ENCODE assay signal across 11 cellular contexts in the genomic region with DNA sequence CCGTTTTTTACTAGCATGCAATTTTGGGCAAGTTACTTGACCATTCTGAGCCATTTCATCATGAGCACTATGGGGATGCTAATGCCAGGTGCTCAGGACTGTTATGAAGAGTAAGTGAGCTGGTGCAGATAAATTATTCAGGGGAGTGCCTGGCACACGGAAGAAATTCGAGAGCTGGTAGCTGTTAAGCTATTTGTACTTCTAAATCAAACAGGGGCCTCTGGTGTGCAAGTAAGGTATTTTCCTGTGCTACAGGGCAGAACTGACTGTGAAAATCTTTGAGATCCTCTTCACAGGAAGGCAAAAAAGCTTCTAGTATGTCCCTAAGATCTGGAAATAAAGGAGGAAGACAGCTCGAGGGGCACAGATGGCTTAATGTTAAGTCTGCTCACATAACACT.
DNase-seq lines count a peak whose midpoint lies in the region; ATAC-seq and TF ChIP-seq lines count a peak whose summit lies in the region.
"Had no signal": no experiment of that assay in that cellular context is flagged by ENCODE, and none has a peak within 500 bp of the region (broad histone marks: within the 10 kb centered on the region; RNA-seq: fewer than 3 reads in every experiment).

No MANE protein-coding gene starts in this region.

- no peak overlapping the region for H3K27ac Mint-ChIP-seq in activated CD4-positive, alpha-beta T cell treated with anti-CD3 and anti-CD28 coated beads, Interleukin-2, amount 10 ng/mL, durations not matched to agents 24 days and 14 days
- H3K27ac Mint-ChIP-seq: CD8-positive, alpha-beta T cell had no signal

- H3K4me3 Mint-ChIP-seq in activated CD4-positive, alpha-beta T cell treated with anti-CD3 and anti-CD28 coated beads, Interleukin-2, amount 10 ng/mL, durations not matched to agents 24 days and 14 days = no peak overlapping the region
- H3K4me3 Mint-ChIP-seq: CD8-positive, alpha-beta T cell had no signal

- no peaks in the 10 kb centered on the region for H3K36me3 Mint-ChIP-seq in activated CD4-positive, alpha-beta T cell treated with anti-CD3 and anti-CD28 coated beads, Interleukin-2, amount 10 ng/mL, durations not matched to agents 24 days and 14 days (ENCODE audit: low read depth)
- H3K36me3 Mint-ChIP-seq: CD8-positive, alpha-beta T cell had no signal

- H3K4me1 ChIP-seq in cardiac muscle cell (ENCODE audit: low read depth) = no peaks in the 10 kb centered on the region
- no peaks in the 10 kb centered on the region for H3K4me1 ChIP-seq in right atrium auricular region

- H3K27me3 Mint-ChIP-seq in activated CD4-positive, alpha-beta T cell treated with anti-CD3 and anti-CD28 coated beads, Interleukin-2, amount 10 ng/mL, durations not matched to agents 24 days and 14 days = peaks cover 32% of the 10 kb centered on the region

- TF ChIP-seq CTCF in cardiac muscle cell (IDR thresholded peaks at IDR 0.05; ENCODE audit: low read depth, low read length) (peak; percentile 37), right atrium auricular region (IDR thresholded peaks at IDR 0.05) (peak in 1 of 2 donors; percentile 44)

- H3K4me3 ChIP-seq in cardiac muscle cell (no peak overlapping the region), right atrium auricular region (no peak overlapping the region)

- no peak for ATAC-seq in GM21381 (IDR thresholded peaks at IDR 0.05; ENCODE audit: unreplicated experiment)
- ATAC-seq: CD8-positive, alpha-beta T cell had no signal

- peaks cover 13% of the 10 kb centered on the region for H3K27me3 ChIP-seq in cardiac muscle cell
- no peaks in the 10 kb centered on the region for H3K27me3 ChIP-seq in right atrium auricular region

- no peaks in the 10 kb centered on the region for H3K4me1 Mint-ChIP-seq in activated CD4-positive, alpha-beta T cell treated with anti-CD3 and anti-CD28 coated beads, Interleukin-2, amount 10 ng/mL, durations not matched to agents 24 days and 14 days

- H3K9me3 ChIP-seq in cardiac muscle cell (ENCODE audit: low read depth) = no peaks in the 10 kb centered on the region
- H3K9me3 ChIP-seq in right atrium auricular region = no peaks in the 10 kb centered on the region

- intact Hi-C loops in activated CD4-positive, alpha-beta T cell treated with anti-CD3 and anti-CD28 coated beads, Interleukin-2, amount 10 ng/mL, durations not matched to agents 24 days and 14 days (cut with micrococcal nuclease) = no loop called here

- H3K27ac ChIP-seq in cardiac muscle cell (no peak overlapping the region), right atrium auricular region (no peak overlapping the region)
- H3K27ac ChIP-seq: KMS-11 had no signal

- H3K9me3 Mint-ChIP-seq in activated CD4-positive, alpha-beta T cell treated with anti-CD3 and anti-CD28 coated beads, Interleukin-2, amount 10 ng/mL, durations not matched to agents 24 days and 14 days = no peaks in the 10 kb centered on the region
- H3K9me3 Mint-ChIP-seq: CD8-positive, alpha-beta T cell had no signal

- H3K36me3 ChIP-seq in cardiac muscle cell = no peaks in the 10 kb centered on the region
- no peaks in the 10 kb centered on the region for H3K36me3 ChIP-seq in right atrium auricular region

- DNase-seq in cardiac muscle cell (ENCODE audit: low read depth in 1 of 2, low spot score in 1 of 2) (peak; percentile 30 to 44), right atrium auricular region (ENCODE audit: low spot score) (no peak), NCI-H345 (lab: John Stamatoyannopoulos, UW) (peak; percentile 67), cerebellum (ENCODE audit: low spot score) (peak; percentile 85), superior temporal gyrus (ENCODE audit: extremely low spot score) (peak; percentile 35), germinal center (ENCODE audit: low spot score) (no peak)
- no peak for DNase-seq in activated CD4-positive, alpha-beta T cell treated with anti-CD3 and anti-CD28 coated beads, Interleukin-2, amount 10 ng/mL, durations not matched to agents 24 days and 14 days
- DNase-seq: activated naive CD4-positive, alpha-beta T cell; CD8-positive, alpha-beta T cell had no signal

Comparison
In these comparisons a context has a peak if more than half of its experiments do, and no peak if none do; other contexts are left out.
1. DNase-seq: peak in cardiac muscle cell (2 of 2), NCI-H345 (single experiment), cerebellum (single experiment) and superior temporal gyrus (single experiment); none in right atrium auricular region (single experiment), activated CD4-positive, alpha-beta T cell treated with anti-CD3 and anti-CD28 coated beads, Interleukin-2, amount 10 ng/mL, durations not matched to agents 24 days and 14 days (single experiment) and germinal center (single experiment).